Comparison of ENCODE assay signal across 16 cellular contexts in the genomic region with DNA sequence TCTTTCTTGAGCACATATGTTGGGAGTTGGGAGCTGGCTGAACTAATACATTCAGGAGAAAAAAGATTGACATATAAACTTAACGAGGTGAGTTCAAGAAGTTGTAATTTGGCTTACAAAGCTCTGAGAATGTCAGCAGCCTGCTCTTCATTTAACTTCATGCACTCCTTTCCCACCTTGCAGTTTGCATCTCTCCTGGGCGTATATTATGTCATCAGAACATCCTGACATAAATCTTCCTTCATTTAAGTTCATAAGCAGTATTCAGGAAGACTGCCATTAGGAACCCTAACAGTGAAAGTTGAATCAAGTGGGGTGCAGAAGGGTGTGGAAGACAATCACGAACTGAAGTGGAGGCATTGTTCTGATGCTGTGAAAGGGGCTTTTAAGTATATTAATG.
DNase-seq lines count a peak whose midpoint lies in the region; TF ChIP-seq lines count a peak whose summit lies in the region.
"Had no signal": no experiment of that assay in that cellular context is flagged by ENCODE, and none has a peak within 500 bp of the region (broad histone marks: within the 10 kb centered on the region; RNA-seq: fewer than 3 reads in every experiment).

No MANE protein-coding gene starts in this region.

- H3K4me3 Mint-ChIP-seq in neural progenitor cell, result no peak overlapping the region
- H3K4me3 Mint-ChIP-seq: CD4-positive, alpha-beta T cell; H9 had no signal

- H3K27me3 ChIP-seq in Karpas-422 (ENCODE audit: low read length) (no peaks in the 10 kb centered on the region), neural progenitor cell (no peaks in the 10 kb centered on the region)

- H3K27me3 Mint-ChIP-seq in neural progenitor cell (ENCODE audit: insufficient read depth, low read depth), result peaks cover 4% of the 10 kb centered on the region
- H3K27me3 Mint-ChIP-seq: CD4-positive, alpha-beta T cell had no signal

- H4K20me1 ChIP-seq in Karpas-422 (ENCODE audit: insufficient read depth, low read depth, low read length) (no peaks in the 10 kb centered on the region), neural progenitor cell (ENCODE audit: low read depth) (no peaks in the 10 kb centered on the region)

- 0 out of 2 replicates have a peak overlapping the region, but pooled peaks have one; percentile 43 for H2AFZ ChIP-seq in Karpas-422 (ENCODE audit: low read length)
- peak overlapping the region; percentile 11 for H2AFZ ChIP-seq in neural progenitor cell (replicated peaks)

- H3K36me3 Mint-ChIP-seq in neural progenitor cell, result no peaks in the 10 kb centered on the region

- H3K79me2 ChIP-seq in Karpas-422 (ENCODE audit: low read length) (no peaks in the 10 kb centered on the region), neural progenitor cell (ENCODE audit: low read depth) (no peaks in the 10 kb centered on the region)

- no peak overlapping the region for H3K9ac ChIP-seq in Karpas-422 (ENCODE audit: low read length)
- H3K9ac ChIP-seq in neural progenitor cell, result no peak overlapping the region

- H3K4me2 ChIP-seq in Karpas-422 (ENCODE audit: low read depth, low read length, poor library complexity, severe bottlenecking), result no peak overlapping the region
- H3K4me2 ChIP-seq in neural progenitor cell, result no peak overlapping the region
- H3K4me2 ChIP-seq: A549 had no signal

- H3K9me3 Mint-ChIP-seq in neural progenitor cell, result peaks cover 2% of the 10 kb centered on the region
- H3K9me3 Mint-ChIP-seq: CD4-positive, alpha-beta T cell had no signal

- H3K4me3 ChIP-seq in Karpas-422 (ENCODE audit: low read length) (no peak overlapping the region), neural progenitor cell (no peak overlapping the region)
- H3K4me3 ChIP-seq: A549 had no signal

- H3K4me1 Mint-ChIP-seq in neural progenitor cell, result no peaks in the 10 kb centered on the region
- H3K4me1 Mint-ChIP-seq: H9 had no signal

- no peaks in the 10 kb centered on the region for H3K9me2 ChIP-seq in Karpas-422 (replicated peaks; ENCODE audit: insufficient read depth, low read length)

- TF ChIP-seq CTCF in neural progenitor cell (IDR thresholded peaks at IDR 0.05), result no peak

- no peaks in the 10 kb centered on the region for H3F3A ChIP-seq in neural progenitor cell (ENCODE audit: low read depth)

- H3K27ac Mint-ChIP-seq in neural progenitor cell, result no peak overlapping the region
- H3K27ac Mint-ChIP-seq: CD4-positive, alpha-beta T cell; H9 had no signal

- DNase-seq in Karpas-422, result no peak
- DNase-seq in neural progenitor cell (ENCODE audit: low spot score), result no peak
- DNase-seq in RKO (ENCODE audit: low spot score), result no peak
- DNase-seq in HT-29 (ENCODE audit: low spot score), result no peak
- no peak for DNase-seq in NCI-H446 treated with DMSO at 0.1 percent for 48 hours (lab: John Stamatoyannopoulos, UW)
- DNase-seq: AML-193; CD4-positive, alpha-beta T cell; DMS153; DMS79; GDM1; H9 had no signal

- H3K27ac ChIP-seq in Karpas-422 (ENCODE audit: low read length) (no peak overlapping the region), angular gyrus (ENCODE audit: low read depth, low read length) (peak overlapping the region; percentile 67), neural progenitor cell (no peak overlapping the region), temporal lobe (ENCODE audit: low read depth, low read length) (peak overlapping the region; percentile 6)
- H3K27ac ChIP-seq: 22Rv1, A549, C4-2B had no signal

- H3K4me1 ChIP-seq in Karpas-422 (ENCODE audit: low read length) (no peaks in the 10 kb centered on the region), neural progenitor cell (no peaks in the 10 kb centered on the region)

- H3K9me3 ChIP-seq in Karpas-422 (ENCODE audit: low read length) (no peaks in the 10 kb centered on the region), neural progenitor cell (ENCODE audit: low read depth) (no peaks in the 10 kb centered on the region)

- H3K36me3 ChIP-seq in Karpas-422 (ENCODE audit: insufficient read depth, low read length), result no peaks in the 10 kb centered on the region
- H3K36me3 ChIP-seq in neural progenitor cell, result no peaks in the 10 kb centered on the region

Comparison
In these comparisons a context has a peak if more than half of its experiments do, and no peak if none do; other contexts are left out.
1. H3K27ac ChIP-seq: peak in angular gyrus (single experiment) and temporal lobe (single experiment); none in Karpas-422 (single experiment) and neural progenitor cell (single experiment).